In genomic region chr2:231673348-231673770, GRCh38 we compare ENCODE assay signal across 8 cellular contexts. TPM values are rescaled to one million over a fixed set of nuclear protein-coding genes. Genes with fewer than 3 reads are reported as not detected.
A peak's percentile ranks its signal among the peaks of the same experiment; 100 is the strongest.
DNase-seq lines count a peak whose midpoint lies in the region; ATAC-seq, FAIRE-seq and TF ChIP-seq lines count a peak whose summit lies in the region.

No MANE protein-coding gene starts in this region.

- H3K4me3 ChIP-seq in GM08714 (ENCODE audit: low read length): peak overlapping the region; percentile 9; the same call in 1 of the 2 replicates
- no peak overlapping the region for H3K4me3 ChIP-seq in endothelial cell of umbilical vein (replicated peaks in 1 of 3; ENCODE audit: insufficient read depth in 1 of 3, low read depth in 1 of 3, low read length in 3 of 3)
- H3K4me3 ChIP-seq in osteoblast (ENCODE audit: insufficient read depth, low read length): peak overlapping the region; percentile 56

- POLR2A ChIA-PET in endothelial cell of umbilical vein (lab: Charles Lee): interaction anchor here (1.1 to 1.7 kb wide), 2 partner anchors 35 to 60 kb away, joined by 6 read pairs; partner anchors contain the start of gene PTMA

- no peak for ATAC-seq in GM19035 (IDR thresholded peaks at IDR 0.05; ENCODE audit: unreplicated experiment)
- ATAC-seq in HG02970 (IDR thresholded peaks at IDR 0.05; ENCODE audit: low FRiP score, unreplicated experiment): no peak

- H3K27ac ChIP-seq in endothelial cell of umbilical vein (ENCODE audit: insufficient read depth, low read depth, low read length): peak overlapping the region; percentile 25
- H3K27ac ChIP-seq in osteoblast (ENCODE audit: low read depth, low read length): peak overlapping the region; percentile 45

- H3K4me1 ChIP-seq in endothelial cell of umbilical vein (ENCODE audit: control insufficient read depth, extremely low read depth, insufficient read depth, low read length): peaks cover 9% of the 10 kb centered on the region
- H3K4me1 ChIP-seq in osteoblast (ENCODE audit: insufficient read depth, low read length): peaks cover 11% of the 10 kb centered on the region

- no peaks in the 10 kb centered on the region for H4K20me1 ChIP-seq in endothelial cell of umbilical vein (replicated peaks; ENCODE audit: control insufficient read depth, extremely low read depth, insufficient read depth, low read length)
- no peaks in the 10 kb centered on the region for H4K20me1 ChIP-seq in osteoblast (ENCODE audit: insufficient read depth, low read length)

- CTCF ChIA-PET in endothelial cell of umbilical vein (lab: Charles Lee): interaction anchor here (0.7 to 8.0 kb wide), 12 partner anchors 11 to 114 kb away, joined by 3 to 583 read pairs (median 6); partner anchors contain the start of gene PTMA

- BruUV-seq in endothelial cell of umbilical vein (replicated peaks; lab: Mats Ljungman, UMichigan): no TSS peak

- dilution Hi-C loops in endothelial cell of umbilical vein (cut with MboI; ENCODE audit: extremely low pct_ligation_motif_present, low sequenced_read_pairs): no loop called here

- no peaks in the 10 kb centered on the region for H3K9me1 ChIP-seq in endothelial cell of umbilical vein (replicated peaks; ENCODE audit: control insufficient read depth, extremely low read depth, insufficient read depth, low read length)

- H3K27me3 ChIP-seq in endothelial cell of umbilical vein (ENCODE audit: control insufficient read depth in 2 of 2, insufficient read depth in 2 of 2, low read length in 2 of 2): no peaks in the 10 kb centered on the region
- no peaks in the 10 kb centered on the region for H3K27me3 ChIP-seq in osteoblast (ENCODE audit: insufficient read depth, low read length)

- H3K9me3 ChIP-seq in endothelial cell of umbilical vein (replicated peaks; ENCODE audit: control insufficient read depth, insufficient read depth, low read length) (no peaks in the 10 kb centered on the region), osteoblast (ENCODE audit: low read depth, low read length) (no peaks in the 10 kb centered on the region)

- no peaks in the 10 kb centered on the region for H3K79me2 ChIP-seq in endothelial cell of umbilical vein (ENCODE audit: control insufficient read depth, insufficient read depth, low read length)
- H3K79me2 ChIP-seq in osteoblast (ENCODE audit: insufficient read depth, low read length): no peaks in the 10 kb centered on the region

- H2AFZ ChIP-seq in endothelial cell of umbilical vein (ENCODE audit: low read depth, low read length) (peak overlapping the region; percentile 77), osteoblast (ENCODE audit: low read length) (peak overlapping the region; percentile 48)

- TF ChIP-seq CTCF in endothelial cell of umbilical vein (IDR thresholded peaks at IDR 0.05; ENCODE audit: extremely low read depth in 1 of 2, insufficient read depth in 1 of 2, low read depth in 1 of 2, low read length in 2 of 2) (no peak), osteoblast (IDR thresholded peaks at IDR 0.05; ENCODE audit: extremely low read depth, low read depth, low read length) (no peak)

- DNase-seq in NCI-H69 (lab: John Stamatoyannopoulos, UW) (peak; percentile 88), endothelial cell of umbilical vein (ENCODE audit: low read depth, low spot score) (no peak), osteoblast (ENCODE audit: insufficient read length, low spot score, missing footprints) (peak; percentile 54), pons (ENCODE audit: low spot score) (no peak), GDM1 (lab: John Stamatoyannopoulos, UW) (no peak)

- no peaks in the 10 kb centered on the region for H3K36me3 ChIP-seq in endothelial cell of umbilical vein (ENCODE audit: control insufficient read depth in 2 of 2, extremely low read depth in 1 of 2, insufficient read depth in 2 of 2, low read length in 2 of 2)
- no peaks in the 10 kb centered on the region for H3K36me3 ChIP-seq in osteoblast (ENCODE audit: insufficient read depth, low read length)

- no peak for TF ChIP-seq POLR2A in endothelial cell of umbilical vein (IDR thresholded peaks at IDR 0.05; ENCODE audit: low read depth, low read length)

- intact Hi-C loops in endothelial cell of umbilical vein (cut with micrococcal nuclease): no loop called here

- no peak overlapping the region for H3K4me2 ChIP-seq in endothelial cell of umbilical vein (ENCODE audit: insufficient read depth, low read length)
- peak overlapping the region; percentile 54 for H3K4me2 ChIP-seq in osteoblast (ENCODE audit: insufficient read depth, low read length)

- peak; percentile 33 for FAIRE-seq in endothelial cell of umbilical vein (lab: Jason Lieb, UNC)

- peak overlapping the region; percentile 36 for H3K9ac ChIP-seq in endothelial cell of umbilical vein (replicated peaks; ENCODE audit: extremely low read depth, insufficient read depth, low read length)

TF ChIP-seq in endothelial cell of umbilical vein, 7 proteins besides CTCF, POLR2A, EP300 and RAD21:
- TF ChIP-seq MAX (IDR thresholded peaks at IDR 0.05; ENCODE audit: insufficient read depth, insufficient read length) (no peak), EZH2 (IDR thresholded peaks at IDR 0.05; ENCODE audit: borderline replicate concordance, low read depth, low read length, severe bottlenecking) (no peak), GATA2 (IDR thresholded peaks at IDR 0.05; ENCODE audit: insufficient read depth, insufficient read length, low read depth, low read length) (no peak), JUN (IDR thresholded peaks at IDR 0.05; ENCODE audit: borderline replicate concordance, insufficient read depth, insufficient read length, low read depth) (no peak), MYC (IDR thresholded peaks at IDR 0.05; ENCODE audit: low read depth, low read length) (no peak), FOS (IDR thresholded peaks at IDR 0.05; ENCODE audit: borderline replicate concordance, insufficient read depth, low read length) (no peak)
TF ChIP-seq in endothelial cell of umbilical vein: peak in this region for 0.

RNA-seq across cellular contexts. Expression of gene PTMA, which starts 35.0 kb away (rescaled TPM):
- 1,418 and 1,488 TPM in 2 replicates for total RNA-seq in endothelial cell of umbilical vein
- 273 and 404 TPM in 2 replicates for polyA plus RNA-seq in endothelial cell of umbilical vein
- 749 and 766 TPM in 2 replicates for polyA plus RNA-seq in endothelial cell of umbilical vein (2011; cell fraction: cytosol; rRNA removed)
- polyA plus RNA-seq in endothelial cell of umbilical vein (2011; cell fraction: nucleus; rRNA removed): 329 and 598 TPM in 2 replicates
- 1,179 and 1,542 TPM in 2 replicates for polyA plus RNA-seq in endothelial cell of umbilical vein (2012)
- 229 and 282 TPM in 2 replicates for polyA minus RNA-seq in endothelial cell of umbilical vein
- polyA minus RNA-seq in endothelial cell of umbilical vein (2011; cell fraction: cytosol; rRNA and poly(A)+ RNA removed): 411 TPM
- 112 and 238 TPM in 2 replicates for polyA minus RNA-seq in endothelial cell of umbilical vein (2011; cell fraction: nucleus; rRNA and poly(A)+ RNA removed)
- 459 and 545 TPM in 2 replicates for total RNA-seq in osteoblast

Comparison
In these comparisons a context has a peak if more than half of its experiments do, and no peak if none do; other contexts are left out.
1. H3K4me3 ChIP-seq: peak in GM08714 (single experiment) and osteoblast (single experiment); none in endothelial cell of umbilical vein (0 of 3).
2. DNase-seq: peak in NCI-H69 (single experiment) and osteoblast (single experiment); none in endothelial cell of umbilical vein (single experiment), pons (single experiment) and GDM1 (single experiment).